16 cellular contexts compared by ENCODE assay signal in the genomic region with DNA sequence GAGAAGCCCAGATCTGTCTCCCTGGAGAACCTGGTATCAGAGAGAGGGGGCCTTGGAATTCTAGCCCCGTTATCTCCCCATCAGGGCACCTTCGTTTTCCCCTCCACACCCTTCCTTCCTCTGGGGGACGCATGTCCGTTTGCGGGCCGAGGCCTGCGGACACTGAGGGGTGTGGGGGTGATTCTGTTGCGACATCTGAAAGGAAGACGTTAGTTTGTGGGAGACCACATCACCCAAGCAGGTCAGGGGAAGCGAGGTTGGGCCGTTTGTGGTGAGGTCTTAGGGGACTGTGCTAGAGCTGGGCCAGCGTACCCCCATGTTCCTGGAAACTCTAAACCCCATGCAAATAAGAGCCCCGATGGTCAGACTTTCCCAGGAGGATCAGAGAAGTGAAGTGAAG. TPM values are rescaled to one million over a fixed set of nuclear protein-coding genes. Genes with fewer than 3 reads are reported as not detected.
A peak's percentile ranks its signal among the peaks of the same experiment; 100 is the strongest.
DNase-seq lines count a peak whose midpoint lies in the region; ATAC-seq and TF ChIP-seq lines count a peak whose summit lies in the region.
"Had no signal": no experiment of that assay in that cellular context is flagged by ENCODE, and none has a peak within 500 bp of the region (broad histone marks: within the 10 kb centered on the region; RNA-seq: fewer than 3 reads in every experiment).

No MANE protein-coding gene starts in this region.

- H3K27ac Mint-ChIP-seq in CD14-positive monocyte, result peak overlapping the region; percentile 77 to 94 (median 91)
- peak overlapping the region; percentile 71 to 99 for H3K27ac Mint-ChIP-seq in effector memory CD8-positive, alpha-beta T cell

- no peaks in the 10 kb centered on the region for H3K9me3 ChIP-seq in OCI-LY1 (ENCODE audit: low read length)
- H3K9me3 ChIP-seq: body of pancreas, right atrium auricular region had no signal

- no peak overlapping the region for H3K9ac ChIP-seq in OCI-LY1 (ENCODE audit: low read length)

- peak; percentile 42 for ATAC-seq in effector memory CD8-positive, alpha-beta T cell (replicated peaks)
- no peak for ATAC-seq in GM21367 (IDR thresholded peaks at IDR 0.05; ENCODE audit: unreplicated experiment)
- ATAC-seq: body of pancreas had no signal

- peaks cover 54% of the 10 kb centered on the region for H3K4me1 ChIP-seq in OCI-LY1 (ENCODE audit: insufficient read depth, low read length, severe bottlenecking)
- H3K4me1 ChIP-seq: right atrium auricular region had no signal

- H3K4me3 ChIP-seq in OCI-LY1 (ENCODE audit: low read depth, low read length, poor library complexity, severe bottlenecking), result no peak overlapping the region
- H3K4me3 ChIP-seq: body of pancreas, right atrium auricular region had no signal

- no peak overlapping the region for H3K4me2 ChIP-seq in OCI-LY1 (ENCODE audit: low read length)

- H3K27me3 ChIP-seq in OCI-LY1 (ENCODE audit: insufficient read depth, low read length), result no peaks in the 10 kb centered on the region
- H3K27me3 ChIP-seq: body of pancreas, right atrium auricular region had no signal

- TF ChIP-seq CTCF in CD14-positive monocyte (IDR thresholded peaks at IDR 0.05), result no peak
- no peak for TF ChIP-seq CTCF in GM13977 (IDR thresholded peaks at IDR 0.05; ENCODE audit: extremely low read depth, insufficient read depth, missing control alignments)
- TF ChIP-seq CTCF in OCI-LY1 (IDR thresholded peaks at IDR 0.05; ENCODE audit: low read length), result no peak

- intact Hi-C loops in CD14-positive monocyte (cut with micrococcal nuclease), result loop anchor here in 1 of 2 donors (5.0 kb wide), 1 partner anchor 38 kb away; no protein-coding TSS in a partner anchor

- H3K36me3 Mint-ChIP-seq in CD14-positive monocyte, result peaks cover 2 to 3% of the 10 kb centered on the region in 2 donors
- H3K36me3 Mint-ChIP-seq in effector memory CD8-positive, alpha-beta T cell (ENCODE audit: insufficient read depth), result peaks cover 24% of the 10 kb centered on the region

- in situ Hi-C loops in GM13977 (cut with MboI; ENCODE audit: low pct_unique_long_range_greater_than_20kb, low sequenced_read_pairs, unreplicated experiment), result no loop called here

- H3K79me2 ChIP-seq in OCI-LY1 (ENCODE audit: insufficient read depth, low read length), result peaks cover 10% of the 10 kb centered on the region; the same call in 1 of the 2 replicates

- DNase-seq in CD14-positive monocyte (ENCODE audit: low spot score) (no peak), GM13977 (ENCODE audit: low spot score) (peak; percentile 49), AG08396 (ENCODE audit: low spot score) (no peak), dermis blood vessel endothelial cell (no peak)
- peak in 2 of 3 experiments; percentile 18 to 28 for DNase-seq in effector memory CD8-positive, alpha-beta T cell
- no peak for DNase-seq in activated effector memory CD4-positive, alpha-beta T cell treated with Interleukin-2 at 50 U/mL for 16 hours
- DNase-seq: activated T-cell treated with anti-CD3 and anti-CD28 coated beads, Interleukin-2, amount 50 U/mL, for 1 hour; body of pancreas; glutamatergic neuron; stimulated activated CD4-positive, alpha-beta T cell treated with anti-CD3 and anti-CD28 coated beads, Interleukin-4, amount 100 ng/mL, for 24 hours had no signal

- H3K9me3 Mint-ChIP-seq in CD14-positive monocyte, result peaks cover 5 to 15% (median 8%) of the 10 kb centered on the region in 7 donors
- no peaks in the 10 kb centered on the region for H3K9me3 Mint-ChIP-seq in effector memory CD8-positive, alpha-beta T cell

- H2AFZ ChIP-seq in OCI-LY1 (ENCODE audit: low read length), result no peak overlapping the region

- H3K36me3 ChIP-seq in OCI-LY1 (ENCODE audit: insufficient read depth, low read length), result peaks cover under 1% of the 10 kb centered on the region; the same call in 1 of the 2 replicates
- H3K36me3 ChIP-seq: right atrium auricular region had no signal

- no peaks in the 10 kb centered on the region for H3K9me2 ChIP-seq in OCI-LY1 (ENCODE audit: low read depth, low read length)

- peak overlapping the region; percentile 6 to 70 for H3K4me3 Mint-ChIP-seq in CD14-positive monocyte
- H3K4me3 Mint-ChIP-seq in effector memory CD8-positive, alpha-beta T cell, result peak overlapping the region; percentile 61 to 80

- peak overlapping the region; percentile 61 for H3K27ac ChIP-seq in OCI-LY1 (ENCODE audit: low read depth, low read length, poor library complexity, severe bottlenecking)
- H3K27ac ChIP-seq: body of pancreas, right atrium auricular region, VCaP had no signal

- H3F3A ChIP-seq in OCI-LY1 (ENCODE audit: insufficient read depth, low read length), result no peaks in the 10 kb centered on the region; the same call in 1 of the 2 replicates

- no peaks in the 10 kb centered on the region for H4K20me1 ChIP-seq in OCI-LY1 (ENCODE audit: insufficient read depth, low read length)

- peaks cover 0 to 3% (median 0%) of the 10 kb centered on the region in 3 donors for H3K27me3 Mint-ChIP-seq in CD14-positive monocyte (ENCODE audit: low read depth in 3 of 3)
- H3K27me3 Mint-ChIP-seq in effector memory CD8-positive, alpha-beta T cell, result no peaks in the 10 kb centered on the region

- H3K4me1 Mint-ChIP-seq in CD14-positive monocyte, result peaks cover 83% of the 10 kb centered on the region
- H3K4me1 Mint-ChIP-seq in effector memory CD8-positive, alpha-beta T cell (ENCODE audit: low read depth in 2 of 2), result peaks cover 50 to 65% of the 10 kb centered on the region in 2 donors

RNA-seq across cellular contexts. Expression of gene HSH2D, which starts 3.7 kb away (rescaled TPM):
- polyA plus RNA-seq in CD14-positive monocyte, result 10 to 100 TPM; 13.8 to 16.7 TPM
- 0.05 TPM in 1 of 2 replicates, not detected in the other for total RNA-seq in dermis blood vessel endothelial cell
- total RNA-seq: myocyte had no signal

RNA-seq across cellular contexts. Expression of gene RAB8A, which starts 28.1 kb away (rescaled TPM):
- polyA plus RNA-seq in CD14-positive monocyte, result 100 to 1,000 TPM; 109 to 124 TPM
- total RNA-seq in dermis blood vessel endothelial cell, result 66.4 and 73.8 TPM in 2 replicates

RNA-seq across cellular contexts. Expression of gene CIB3, which starts 33.6 kb away (rescaled TPM):
- polyA plus RNA-seq in CD14-positive monocyte, result not detected
- total RNA-seq in dermis blood vessel endothelial cell, result not detected in 2 replicates
- total RNA-seq: body of pancreas, MCF 10A, myocyte, right atrium auricular region had no signal

RNA-seq across cellular contexts. Expression of gene FAM32A, which starts 45.5 kb away (rescaled TPM):
- 100 to 1,000 TPM; 219 to 245 TPM for polyA plus RNA-seq in CD14-positive monocyte
- total RNA-seq in dermis blood vessel endothelial cell, result 144 and 166 TPM in 2 replicates

RNA-seq across cellular contexts. Expression of gene AP1M1, which starts 58.0 kb away (rescaled TPM):
- polyA plus RNA-seq in CD14-positive monocyte, result 100 to 1,000 TPM; 133 to 134 TPM
- 65.9 and 108 TPM in 2 replicates for total RNA-seq in dermis blood vessel endothelial cell

Comparison
In these comparisons a context has a peak if more than half of its experiments do, and no peak if none do; other contexts are left out.
1. DNase-seq: peak in GM13977 (single experiment) and effector memory CD8-positive, alpha-beta T cell (2 of 3); none in CD14-positive monocyte (single experiment), AG08396 (single experiment), dermis blood vessel endothelial cell (single experiment) and activated effector memory CD4-positive, alpha-beta T cell treated with Interleukin-2 at 50 U/mL for 16 hours (single experiment).